In the genomic region with DNA sequence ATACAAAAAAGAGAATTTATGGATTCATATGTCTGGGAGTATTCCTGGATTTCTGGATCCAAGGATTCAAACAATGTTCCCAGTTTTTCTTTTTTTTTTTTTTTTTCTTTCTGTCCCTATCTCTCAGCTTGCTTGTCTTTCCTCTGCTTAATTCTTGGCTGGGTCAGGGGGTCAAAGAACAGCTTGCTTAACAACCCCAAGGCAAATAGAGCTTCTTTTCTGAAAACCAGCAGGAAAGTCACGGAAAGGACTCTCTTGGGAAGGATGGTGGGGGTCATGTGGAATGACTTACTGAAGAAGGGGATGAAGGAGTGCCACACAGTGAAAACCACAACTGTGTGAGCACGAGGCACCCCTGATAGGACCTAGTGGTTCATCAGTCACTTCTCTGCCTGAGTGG, we compare ENCODE assay signal across 24 cellular contexts. TPM values are rescaled to one million over a fixed set of nuclear protein-coding genes. Genes with fewer than 3 reads are reported as not detected.
DNase-seq lines count a peak whose midpoint lies in the region; ATAC-seq, FAIRE-seq and TF ChIP-seq lines count a peak whose summit lies in the region.
"Had no signal": no experiment of that assay in that cellular context is flagged by ENCODE, and none has a peak within 500 bp of the region (broad histone marks: within the 10 kb centered on the region; RNA-seq: fewer than 3 reads in every experiment).

No MANE protein-coding gene starts in this region.

- ATAC-seq in CD4-positive, CD25-positive, alpha-beta regulatory T cell (ENCODE audit: low read depth in 2 of 2), result no peak
- ATAC-seq in K562, result no peak
- ATAC-seq in left lobe of liver, result peak; percentile 67
- ATAC-seq in HG02571 (IDR thresholded peaks at IDR 0.05; ENCODE audit: unreplicated experiment), result no peak
- ATAC-seq in GM21526 (IDR thresholded peaks at IDR 0.05; ENCODE audit: low FRiP score, unreplicated experiment), result no peak
- ATAC-seq: activated CD4-positive, alpha-beta T cell treated with anti-CD3 and anti-CD28 coated beads for 36 hours had no signal

- H3K9me1 ChIP-seq in K562 (ENCODE audit: control insufficient read depth, insufficient read depth, low read length), result no peaks in the 10 kb centered on the region

- no peak for TF ChIP-seq POLR2A in K562 (conservative IDR thresholded peaks at IDR 0.05)

- peaks cover 5% of the 10 kb centered on the region for H3K4me1 ChIP-seq in CD4-positive, CD25-positive, alpha-beta regulatory T cell (ENCODE audit: control insufficient read depth, insufficient read depth, low read length, poor library complexity, severe bottlenecking)
- peaks cover 0 to 8% of the 10 kb centered on the region in 2 experiments; a peak in 2 of 5 replicates for H3K4me1 ChIP-seq in K562 (replicated peaks in 1 of 2; ENCODE audit: control insufficient read depth in 2 of 2, insufficient read depth in 2 of 2, low read length in 2 of 2)
- peaks cover 39% of the 10 kb centered on the region for H3K4me1 ChIP-seq in parathyroid adenoma
- H3K4me1 ChIP-seq in GM23248 (ENCODE audit: insufficient read depth), result peaks cover 16% of the 10 kb centered on the region
- H3K4me1 ChIP-seq: colonic mucosa, SJCRH30 had no signal

- H3K79me2 ChIP-seq in K562 (ENCODE audit: control insufficient read depth, insufficient read depth, low read length), result no peaks in the 10 kb centered on the region
- peaks cover 60% of the 10 kb centered on the region for H3K79me2 ChIP-seq in parathyroid adenoma
- H3K79me2 ChIP-seq in GM23248 (ENCODE audit: insufficient read depth), result peaks cover 91% of the 10 kb centered on the region

- peaks cover 0 to 3% (median 0%) of the 10 kb centered on the region in 7 donors for H3K9me3 Mint-ChIP-seq in CD4-positive, CD25-positive, alpha-beta regulatory T cell

- intact Hi-C loops in K562 (cut with micrococcal nuclease), result no loop called here

- no peak for TF ChIP-seq RAD21 in K562 (CRISPR knock-in tag; conservative IDR thresholded peaks at IDR 0.05 in 1 of 2, IDR thresholded peaks at IDR 0.05 in 1 of 2)

- no peaks in the 10 kb centered on the region for H3K27me3 Mint-ChIP-seq in CD4-positive, CD25-positive, alpha-beta regulatory T cell
- H3K27me3 Mint-ChIP-seq: activated CD4-positive, alpha-beta T cell treated with anti-CD3 and anti-CD28 coated beads for 36 hours; naive B cell had no signal

- no peaks in the 10 kb centered on the region for H3K36me3 ChIP-seq in CD4-positive, CD25-positive, alpha-beta regulatory T cell (ENCODE audit: control insufficient read depth, insufficient read depth, low read length)
- no peaks in the 10 kb centered on the region for H3K36me3 ChIP-seq in K562 (ENCODE audit: control insufficient read depth, insufficient read depth, low read length)
- no peaks in the 10 kb centered on the region for H3K36me3 ChIP-seq in parathyroid adenoma (ENCODE audit: control insufficient read depth, insufficient read depth, low read length)
- H3K36me3 ChIP-seq in GM23248 (ENCODE audit: low read depth), result no peaks in the 10 kb centered on the region
- H3K36me3 ChIP-seq: BE2C, colonic mucosa, SJCRH30 had no signal

- H3K9ac ChIP-seq in K562 (ENCODE audit: insufficient read depth in 1 of 2, low read depth in 2 of 2, low read length in 2 of 2) (no peak overlapping the region), parathyroid adenoma (no peak overlapping the region), GM23248 (no peak overlapping the region)

- H3F3A ChIP-seq in GM23248 (ENCODE audit: insufficient read depth), result peaks cover 20% of the 10 kb centered on the region

- POLR2A ChIA-PET in K562 (lab: Yijun Ruan, JAX), result interaction anchor here (0.6 to 0.8 kb wide), 2 partner anchors 10 to 1934 kb away, joined by 3 to 4 read pairs; no protein-coding TSS in a partner anchor

- in situ Hi-C loops in K562 (cut with MboI) (no loop called here), GM23248 (cut with MboI) (no loop called here)

- FAIRE-seq in K562 (lab: Jason Lieb, UNC), result peak; percentile 19
- FAIRE-seq: GM12891, RCC 7860 had no signal

- H3K27ac Mint-ChIP-seq in CD4-positive, CD25-positive, alpha-beta regulatory T cell, result peak overlapping the region in 2 of 3 donors; percentile 8 to 91
- H3K27ac Mint-ChIP-seq: activated CD4-positive, alpha-beta T cell treated with anti-CD3 and anti-CD28 coated beads for 36 hours had no signal

- no peak for TF ChIP-seq CTCF in K562 (IDR thresholded peaks at IDR 0.05 in 2 of 3, conservative IDR thresholded peaks at IDR 0.05 in 1 of 3; ENCODE audit: insufficient read depth in 2 of 3, low read depth in 1 of 3, low read length in 3 of 3)
- no peak for TF ChIP-seq CTCF in parathyroid adenoma (IDR thresholded peaks at IDR 0.05)

- WGBS in K562 (ENCODE audit: insufficient coverage, low coverage, missing lambda C conversion rate), result 17% methylated on average over 2 of the region's 2 CpGs
- WGBS in GM23248 (ENCODE audit: low coverage in 1 of 2, low lambda C conversion rate in 2 of 2, missing lambda C conversion rate in 2 of 2), 2 experiments, result 98 to 100% methylated on average over 2 of the region's 2 CpGs

- no TSS peak for BruUV-seq in K562 (replicated peaks; lab: Mats Ljungman, UMichigan)

- no peak overlapping the region for H3K4me2 ChIP-seq in K562 (ENCODE audit: insufficient read depth, low read length)
- H3K4me2 ChIP-seq in parathyroid adenoma (ENCODE audit: low read length), result no peak overlapping the region
- H3K4me2 ChIP-seq in GM23248 (ENCODE audit: unreplicated experiment), result no peak overlapping the region

- no peak for DNase-seq in CD4-positive, CD25-positive, alpha-beta regulatory T cell
- DNase-seq in K562 (ENCODE audit: extremely low read depth in 1 of 4, low spot score in 3 of 4), result peak in 1 of 4 experiments; percentile 21
- no peak for DNase-seq in left lobe of liver (ENCODE audit: low spot score)
- DNase-seq in GM23248, result no peak
- DNase-seq in COLO829 (ENCODE audit: low spot score), result no peak
- DNase-seq: activated CD4-positive, alpha-beta T cell treated with anti-CD3 and anti-CD28 coated beads for 36 hours; activated naive CD4-positive, alpha-beta T cell treated with Interleukin-2 at 50 U/mL for 16 hours; activated T-cell treated with anti-CD3 and anti-CD28 coated beads, Interleukin-2, amount 50 U/mL, for 48 hours; BE2C; colonic mucosa; COR-L47; DND-41; effector memory CD4-positive, alpha-beta T cell; HCEC 1CT; Kasumi-1; mesendoderm; naive B cell; NCI-H1694; SJCRH30 had no signal

- no peak overlapping the region for H3K4me3 Mint-ChIP-seq in CD4-positive, CD25-positive, alpha-beta regulatory T cell
- H3K4me3 Mint-ChIP-seq: activated CD4-positive, alpha-beta T cell treated with anti-CD3 and anti-CD28 coated beads for 36 hours; naive B cell had no signal

- H3K9me3 ChIP-seq in CD4-positive, CD25-positive, alpha-beta regulatory T cell (ENCODE audit: control insufficient read depth in 2 of 2, low read length in 2 of 2), result no peaks in the 10 kb centered on the region
- H3K9me3 ChIP-seq in K562 (replicated peaks; ENCODE audit: control insufficient read depth, insufficient read depth, low read depth, low read length) (no peaks in the 10 kb centered on the region), parathyroid adenoma (ENCODE audit: control insufficient read depth, low read length) (no peaks in the 10 kb centered on the region), GM23248 (ENCODE audit: low read depth) (no peaks in the 10 kb centered on the region)
- H3K9me3 ChIP-seq: BE2C, colonic mucosa had no signal

- H3K4me3 ChIP-seq in CD4-positive, CD25-positive, alpha-beta regulatory T cell (ENCODE audit: low read depth, low read length), result no peak overlapping the region
- H3K4me3 ChIP-seq in K562, result no peak overlapping the region
- no peak overlapping the region for H3K4me3 ChIP-seq in parathyroid adenoma (ENCODE audit: low read depth, low read length)
- no peak overlapping the region for H3K4me3 ChIP-seq in GM23248
- H3K4me3 ChIP-seq: colonic mucosa, SJCRH30 had no signal

- H3K27ac ChIP-seq in CD4-positive, CD25-positive, alpha-beta regulatory T cell (ENCODE audit: insufficient read depth, low read length, poor library complexity, severe bottlenecking), result no peak overlapping the region
- no peak overlapping the region for H3K27ac ChIP-seq in K562 (ENCODE audit: extremely low read depth, low read depth, low read length)
- peak overlapping the region; percentile 2 for H3K27ac ChIP-seq in parathyroid adenoma
- no peak overlapping the region for H3K27ac ChIP-seq in GM23248
- H3K27ac ChIP-seq: colonic mucosa, SJCRH30 had no signal

- no peaks in the 10 kb centered on the region for H3K36me3 Mint-ChIP-seq in CD4-positive, CD25-positive, alpha-beta regulatory T cell

- H4K20me1 ChIP-seq in K562 (replicated peaks; ENCODE audit: control insufficient read depth, insufficient read depth, low read length), result no peaks in the 10 kb centered on the region
- no peaks in the 10 kb centered on the region for H4K20me1 ChIP-seq in GM23248 (ENCODE audit: insufficient read depth)

- TF ChIP-seq EP300 in K562 (IDR thresholded peaks at IDR 0.05; ENCODE audit: low read length), result no peak

- peak overlapping the region; percentile 70; the same call in 1 of the 2 replicates for H2AFZ ChIP-seq in K562 (ENCODE audit: low read depth, low read length)
- no peak overlapping the region for H2AFZ ChIP-seq in parathyroid adenoma
- H2AFZ ChIP-seq in GM23248, result no peak overlapping the region

- CTCF ChIA-PET in K562 (lab: Yijun Ruan, JAX; ENCODE audit: low intra/inter-chr PET ratio), result no interaction called here

- H3K9me2 ChIP-seq in GM23248 (ENCODE audit: insufficient read depth), result no peaks in the 10 kb centered on the region

- peaks cover 19 to 44% (median 37%) of the 10 kb centered on the region in 4 donors for H3K4me1 Mint-ChIP-seq in CD4-positive, CD25-positive, alpha-beta regulatory T cell

- no peaks in the 10 kb centered on the region for H3K27me3 ChIP-seq in CD4-positive, CD25-positive, alpha-beta regulatory T cell (ENCODE audit: control insufficient read depth, insufficient read depth, low read length)
- no peaks in the 10 kb centered on the region for H3K27me3 ChIP-seq in K562 (ENCODE audit: control insufficient read depth in 2 of 2, insufficient read depth in 2 of 2, low read length in 2 of 2)
- H3K27me3 ChIP-seq in parathyroid adenoma (ENCODE audit: control insufficient read depth, insufficient read depth, low read length), result no peaks in the 10 kb centered on the region
- H3K27me3 ChIP-seq in GM23248 (replicated peaks; ENCODE audit: insufficient read depth), result no peaks in the 10 kb centered on the region
- H3K27me3 ChIP-seq: BE2C, colonic mucosa, SJCRH30 had no signal

RNA-seq across cellular contexts. Expression of a gene that starts 36.1 kb away (rescaled TPM):
- total RNA-seq in CD4-positive, CD25-positive, alpha-beta regulatory T cell, result 46.4 TPM
- 10 to 100 TPM in 3 of 4 donors, 1 to 10 TPM in 1; 5.1 to 14.7 (median 12.6) TPM for polyA plus RNA-seq in CD4-positive, CD25-positive, alpha-beta regulatory T cell
- 0.88 and 1.4 TPM in 2 replicates for total RNA-seq in K562 (2011; cell fraction: chromatin; rRNA removed; ENCODE audit: low replicate concordance)
- total RNA-seq in K562 (2011; cell fraction: nucleolus; rRNA removed), result 0.39 and 0.83 TPM in 2 replicates
- total RNA-seq in K562 (2011; cell fraction: nucleoplasm; rRNA removed), result 0.31 and 0.59 TPM in 2 replicates
- total RNA-seq in K562 (2014; rRNA removed), result 0.54 and 0.65 TPM in 2 replicates
- 0.47 and 0.51 TPM in 2 replicates for total RNA-seq in K562 (2014; rRNA removed; fragmentation: Illumina TruSeq; extraction: Trizol)
- 0.45 and 0.80 TPM in 2 replicates for total RNA-seq in K562 (2015; rRNA removed; fragmentation: Illumina TruSeq; extraction: Trizol)
- 0.73 and 1.0 TPM in 2 replicates for total RNA-seq in K562 (2021)
- polyA plus RNA-seq in K562 (2011; rRNA removed), result 0.50 and 0.67 TPM in 2 replicates
- 0.31 and 0.55 TPM in 2 replicates for polyA plus RNA-seq in K562 (2011; cell fraction: cytosol; rRNA removed)
- 0.45 and 0.98 TPM in 2 replicates for polyA plus RNA-seq in K562 (2011; cell fraction: nucleus; rRNA removed)
- 0.59 and 0.68 TPM in 2 replicates for polyA plus RNA-seq in K562 (2012)
- 0.82 and 0.83 TPM in 2 replicates for polyA plus RNA-seq in K562 (2014; fragmentation: Illumina TruSeq; extraction: Trizol)
- polyA plus RNA-seq in K562 (2014; fragmentation: Nextera tagmentation; extraction: Ambion mirVana), result not detected
- polyA plus RNA-seq in K562 (2014; rRNA removed), result 0.31 and 0.46 TPM in 2 replicates
- polyA minus RNA-seq in K562 (2011; rRNA and poly(A)+ RNA removed), result 0.42 and 0.53 TPM in 2 replicates
- not detected in 2 replicates for polyA minus RNA-seq in K562 (2011; cell fraction: cytosol; rRNA and poly(A)+ RNA removed)
- 0.44 and 0.54 TPM in 2 replicates for polyA minus RNA-seq in K562 (2011; cell fraction: nucleus; rRNA and poly(A)+ RNA removed)
- 8.4 TPM for total RNA-seq in left lobe of liver
- 13.7 and 16.4 TPM in 2 replicates for total RNA-seq in GM23248 (2014; rRNA removed; shearing (Covaris generic))
- polyA plus RNA-seq in GM23248 (2016; fragmentation: Nextera tagmentation; extraction: Ambion mirVana), result 4.3 and 5.2 TPM in 2 replicates
